20 cellular contexts compared by ENCODE assay signal in the genomic region with DNA sequence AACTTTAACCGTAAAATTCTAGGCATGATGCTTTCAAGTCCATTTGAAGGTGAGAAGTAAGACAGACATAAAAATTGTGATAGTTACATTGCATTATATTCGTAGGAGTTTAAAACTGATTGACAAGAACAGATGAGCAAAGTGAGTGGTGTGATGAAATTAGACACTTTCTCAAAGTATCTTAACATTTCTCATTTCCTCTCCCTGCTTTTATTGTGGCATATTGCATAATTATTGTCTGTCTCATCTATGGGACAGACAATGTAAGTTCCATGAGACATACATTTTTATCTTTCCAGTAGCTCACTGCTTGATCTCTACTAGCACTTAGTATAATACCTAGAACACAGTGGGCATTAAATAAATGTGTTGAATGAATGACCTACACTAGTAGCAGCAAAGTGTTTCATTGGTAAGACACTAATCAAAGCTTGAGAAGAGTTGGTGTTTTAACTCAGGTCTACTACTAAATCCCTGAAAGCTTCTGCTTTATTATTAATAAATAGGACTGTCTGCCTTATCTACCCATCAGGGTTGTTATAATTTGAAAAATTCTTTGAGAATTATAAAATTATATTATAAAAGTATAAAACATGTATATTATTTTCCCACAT. TPM values are rescaled to one million over a fixed set of nuclear protein-coding genes. Genes with fewer than 3 reads are reported as not detected.
DNase-seq lines count a peak whose midpoint lies in the region; ATAC-seq, FAIRE-seq and TF ChIP-seq lines count a peak whose summit lies in the region.
"Had no signal": no experiment of that assay in that cellular context is flagged by ENCODE, and none has a peak within 500 bp of the region (broad histone marks: within the 10 kb centered on the region; RNA-seq: fewer than 3 reads in every experiment).

No MANE protein-coding gene starts in this region.

- H3K36me3 Mint-ChIP-seq in T-cell = peaks cover 25% of the 10 kb centered on the region
- H3K36me3 Mint-ChIP-seq: CD14-positive monocyte, IgD-negative memory B cell had no signal

- H3K27ac ChIP-seq in HepG2 (ENCODE audit: extremely low read length, insufficient read depth, low read length) (no peak overlapping the region), kidney (ENCODE audit: low read depth in 2 of 2, low read length in 2 of 2) (no peak overlapping the region)
- H3K27ac ChIP-seq: RWPE1 had no signal

- H3K27me3 ChIP-seq in HepG2 (ENCODE audit: control insufficient read depth in 1 of 2, insufficient read depth in 2 of 2, low read length in 2 of 2) = no peaks in the 10 kb centered on the region

- H3K9me3 ChIP-seq in HepG2 (ENCODE audit: low read length) (no peaks in the 10 kb centered on the region), kidney (ENCODE audit: control insufficient read depth in 1 of 2, low read length in 2 of 2) (no peaks in the 10 kb centered on the region)

- H3K79me2 ChIP-seq in HepG2 (ENCODE audit: insufficient read depth, low read length) = peaks cover 4% of the 10 kb centered on the region

- no peak for TF ChIP-seq CTCF in HepG2 (CRISPR knock-in tag; IDR thresholded peaks at IDR 0.05)
- TF ChIP-seq CTCF in kidney (IDR thresholded peaks at IDR 0.05; ENCODE audit: borderline replicate concordance, extremely low read depth, insufficient read depth) = no peak

- no peak overlapping the region for H3K4me3 Mint-ChIP-seq in T-cell
- H3K4me3 Mint-ChIP-seq: IgD-negative memory B cell had no signal

- no TSS peak for BruUV-seq in HepG2 (replicated peaks; lab: Mats Ljungman, UMichigan)

- CTCF ChIA-PET in HepG2 (lab: Yijun Ruan, JAX; ENCODE audit: low intra/inter-chr PET ratio, low total read pairs) (no interaction called here), T-cell (lab: Charles Lee) (interaction anchor here in 1 of 2 donors (0.6 kb wide), 2 partner anchors 955 to 1635 kb away, joined by 3 to 7 read pairs; no protein-coding TSS in a partner anchor)

- peaks cover 29 to 82% of the 10 kb centered on the region in 2 experiments for H3K36me3 ChIP-seq in HepG2 (replicated peaks in 1 of 2; ENCODE audit: control insufficient read depth in 1 of 2, insufficient read depth in 2 of 2, low read length in 2 of 2)
- H3K36me3 ChIP-seq in kidney (ENCODE audit: control insufficient read depth in 1 of 2, insufficient read depth in 2 of 2, low read length in 2 of 2) = peaks cover 8 to 24% of the 10 kb centered on the region in 2 donors

- H4K20me1 ChIP-seq in HepG2 (ENCODE audit: insufficient read depth, low read length) = peaks cover 26% of the 10 kb centered on the region

- H2AFZ ChIP-seq in HepG2 (ENCODE audit: low read length) = no peak overlapping the region

- FAIRE-seq in HepG2 (lab: Jason Lieb, UNC) (no peak), kidney (lab: Jason Lieb, UNC) (no peak)

- TF ChIP-seq EP300 in HepG2 (IDR thresholded peaks at IDR 0.05; ENCODE audit: low read depth in 2 of 2, low read length in 2 of 2) = no peak
- no peak for TF ChIP-seq EP300 in HepG2 (CRISPR knock-in tag; IDR thresholded peaks at IDR 0.05; ENCODE audit: borderline replicate concordance)

- ATAC-seq in HepG2 (no peak), SK-N-SH treated with all-trans-retinoic acid at 6 μM for 48 hours (no peak), T-cell (replicated peaks in 1 of 4) (no peak)

- H3K4me1 ChIP-seq in HepG2 (ENCODE audit: insufficient read depth, low read length) = 0 out of 2 replicates have a peak, but pooled peaks cover 14% of the 10 kb centered on the region
- no peaks in the 10 kb centered on the region for H3K4me1 ChIP-seq in kidney (ENCODE audit: control insufficient read depth in 1 of 2, insufficient read depth in 1 of 2, low read depth in 1 of 2, low read length in 2 of 2)

- in situ Hi-C loops in HepG2 (cut with HindIII; ENCODE audit: extremely low pct_ligation_motif_present, low pct_unique_long_range_greater_than_20kb) = no loop called here

- H3K9me3 Mint-ChIP-seq in T-cell = no peaks in the 10 kb centered on the region
- H3K9me3 Mint-ChIP-seq: IgD-negative memory B cell had no signal

- no peaks in the 10 kb centered on the region for H3K27me3 Mint-ChIP-seq in T-cell
- H3K27me3 Mint-ChIP-seq: IgD-negative memory B cell had no signal

- intact Hi-C loops in HepG2 (cut with micrococcal nuclease; ENCODE audit: unreplicated experiment) (no loop called here), kidney (cut with DNase I) (no loop called here)

- WGBS in HepG2 (ENCODE audit: low lambda C conversion rate) = 97% methylated on average over 2 of the region's 2 CpGs

- H3K9ac ChIP-seq in HepG2 (ENCODE audit: insufficient read depth, low read depth, low read length) (no peak overlapping the region), kidney (ENCODE audit: low read length in 2 of 2) (no peak overlapping the region)

- POLR2A ChIA-PET in HepG2 (lab: Yijun Ruan, JAX) (interaction anchor here (0.7 to 2.3 kb wide), 6 partner anchors 8 to 18 kb away, joined by 3 to 8 read pairs (median 3); no protein-coding TSS in a partner anchor), T-cell (lab: Charles Lee) (interaction anchor here in 1 of 2 donors (0.6 kb wide), 1 partner anchor 17 kb away, joined by 4 read pairs; no protein-coding TSS in a partner anchor)

- H3K27ac Mint-ChIP-seq in T-cell = no peak overlapping the region
- H3K27ac Mint-ChIP-seq: IgD-negative memory B cell had no signal

- no peaks in the 10 kb centered on the region for H3K4me1 Mint-ChIP-seq in T-cell
- H3K4me1 Mint-ChIP-seq: IgD-negative memory B cell had no signal

- H3K4me2 ChIP-seq in HepG2 (ENCODE audit: low read depth, low read length) = no peak overlapping the region

- DNase-seq in AML-193 (lab: John Stamatoyannopoulos, UW) (peak; percentile 50 to 51), MV-4-11 (lab: John Stamatoyannopoulos, UW) (peak; percentile 80), SIG-M5 (lab: John Stamatoyannopoulos, UW) (peak; percentile 28), HepG2 (ENCODE audit: low spot score) (no peak), kidney (no peak), GM19240 (ENCODE audit: insufficient read length, low spot score) (no peak), T-cell (no peak)
- DNase-seq: NCI-H1105, NCI-H146, NCI-H2081, NCI-H2171, NCI-H345, NCI-H524, SHP77 treated with DMSO at 0.1 percent for 48 hours had no signal

- no peak for TF ChIP-seq POLR2A in HepG2 (IDR thresholded peaks at IDR 0.05; ENCODE audit: insufficient read depth in 1 of 2, low read depth in 2 of 2, low read length in 2 of 2)

- no peak for TF ChIP-seq RAD21 in HepG2 (CRISPR knock-in tag; IDR thresholded peaks at IDR 0.05)

- H3K4me3 ChIP-seq in HepG2 (replicated peaks in 1 of 3; ENCODE audit: insufficient read depth in 1 of 3, low read depth in 2 of 3, low read length in 3 of 3) = no peak overlapping the region
- H3K4me3 ChIP-seq in kidney (ENCODE audit: low read length in 2 of 2) = no peak overlapping the region

TF ChIP-seq in HepG2, 621 proteins besides CTCF, POLR2A, EP300 and RAD21 (continues in another document):
- TF ChIP-seq RBFOX2 (IDR thresholded peaks at IDR 0.05; ENCODE audit: low read depth, low read length) (peak; percentile 85), POLR2AphosphoS5 (IDR thresholded peaks at IDR 0.05; ENCODE audit: low read depth, low read length) (peak; percentile 34; the same call in 1 of the 2 replicates)

TF ChIP-seq in SK-N-SH treated with all-trans-retinoic acid at 6 μM for 48 hours, 23 proteins besides CTCF, POLR2A, EP300 and RAD21 (continues in another document):
- TF ChIP-seq PPARA (CRISPR knock-in tag; IDR thresholded peaks at IDR 0.05; ENCODE audit: borderline replicate concordance) (no peak), ZNF8 (CRISPR knock-in tag; IDR thresholded peaks at IDR 0.05) (no peak), TCF4 (CRISPR knock-in tag; IDR thresholded peaks at IDR 0.05; ENCODE audit: borderline replicate concordance) (no peak), ZNF565 (CRISPR knock-in tag; conservative IDR thresholded peaks at IDR 0.05; ENCODE audit: low read depth) (no peak), RARB (CRISPR knock-in tag; IDR thresholded peaks at IDR 0.05) (no peak), CSDC2 (CRISPR knock-in tag; IDR thresholded peaks at IDR 0.05) (no peak)
- TF ChIP-seq, protein P1, sequence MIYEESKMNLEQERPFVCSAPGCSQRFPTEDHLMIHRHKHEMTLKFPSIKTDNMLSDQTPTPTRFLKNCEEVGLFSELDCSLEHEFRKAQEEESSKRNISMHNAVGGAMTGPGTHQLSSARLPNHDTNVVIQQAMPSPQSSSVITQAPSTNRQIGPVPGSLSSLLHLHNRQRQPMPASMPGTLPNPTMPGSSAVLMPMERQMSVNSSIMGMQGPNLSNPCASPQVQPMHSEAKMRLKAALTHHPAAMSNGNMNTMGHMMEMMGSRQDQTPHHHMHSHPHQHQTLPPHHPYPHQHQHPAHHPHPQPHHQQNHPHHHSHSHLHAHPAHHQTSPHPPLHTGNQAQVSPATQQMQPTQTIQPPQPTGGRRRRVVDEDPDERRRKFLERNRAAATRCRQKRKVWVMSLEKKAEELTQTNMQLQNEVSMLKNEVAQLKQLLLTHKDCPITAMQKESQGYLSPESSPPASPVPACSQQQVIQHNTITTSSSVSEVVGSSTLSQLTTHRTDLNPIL (CRISPR knock-in tag; IDR thresholded peaks at IDR 0.05; ENCODE audit: low read depth) = no peak

RNA-seq across cellular contexts. Expression of gene A2M, which starts 19.0 kb away (rescaled TPM):
- total RNA-seq in HepG2 (2016; rRNA removed; fragmentation: Illumina TruSeq; extraction: Trizol) = 1,675 and 2,807 TPM in 2 replicates
- 234 and 270 TPM in 2 replicates for total RNA-seq in HepG2 (2016; cell fraction: cytosol; rRNA removed; fragmentation: Illumina TruSeq; extraction: Trizol; ENCODE audit: low read depth)
- total RNA-seq in HepG2 (2016; cell fraction: insoluble cytoplasmic fraction; rRNA removed; fragmentation: Illumina TruSeq; extraction: Trizol) = 1,476 and 2,691 TPM in 2 replicates
- 813 and 957 TPM in 2 replicates for total RNA-seq in HepG2 (2016; cell fraction: membrane; rRNA removed; fragmentation: Illumina TruSeq; extraction: Trizol)
- total RNA-seq in HepG2 (2016; cell fraction: nucleus; rRNA removed; fragmentation: Illumina TruSeq; extraction: Trizol) = 2,507 and 2,973 TPM in 2 replicates
- 6,551 and 8,760 TPM in 2 replicates for polyA plus RNA-seq in HepG2 (2011; rRNA removed)
- polyA plus RNA-seq in HepG2 (2011; cell fraction: cytosol; rRNA removed) = 4,485 and 9,624 TPM in 2 replicates
- polyA plus RNA-seq in HepG2 (2011; cell fraction: nucleus; rRNA removed) = 2,489 and 3,325 TPM in 2 replicates
- 4,336 and 6,335 TPM in 2 replicates for polyA plus RNA-seq in HepG2 (2012)
- 214 and 262 TPM in 2 replicates for polyA plus RNA-seq in HepG2 (2016; cell fraction: cytosol; fragmentation: Illumina TruSeq; extraction: Trizol; ENCODE audit: low read depth)
- 1,149 and 1,250 TPM in 2 replicates for polyA plus RNA-seq in HepG2 (2016; cell fraction: insoluble cytoplasmic fraction; fragmentation: Illumina TruSeq; extraction: Trizol; ENCODE audit: low read depth)
- 465 and 618 TPM in 2 replicates for polyA plus RNA-seq in HepG2 (2016; cell fraction: membrane; fragmentation: Illumina TruSeq; extraction: Trizol; ENCODE audit: low read depth)
- polyA plus RNA-seq in HepG2 (2016; cell fraction: nucleus; fragmentation: Illumina TruSeq; extraction: Trizol; ENCODE audit: insufficient read depth, low read depth) = 2,564 and 2,683 TPM in 2 replicates
- polyA minus RNA-seq in HepG2 (2011; rRNA and poly(A)+ RNA removed; ENCODE audit: low replicate concordance) = 3.9 and 4,519 TPM in 2 replicates
- polyA minus RNA-seq in HepG2 (2011; cell fraction: cytosol; rRNA and poly(A)+ RNA removed) = 3,071 and 7,219 TPM in 2 replicates
- 2,321 and 4,395 TPM in 2 replicates for polyA minus RNA-seq in HepG2 (2011; cell fraction: nucleus; rRNA and poly(A)+ RNA removed)
- total RNA-seq in kidney = 971 TPM
- polyA plus RNA-seq in kidney (ENCODE audit: insufficient read depth, low read depth, low replicate concordance) = 745 TPM
- 1 to 10 TPM in 3 of 5 donors, not detected in 2; 3.9 to 6.5 (median 4.9) TPM for total RNA-seq in T-cell
- total RNA-seq: A172, Daoy had no signal
- polyA plus RNA-seq: IgD-negative memory B cell had no signal

Comparison
In these comparisons a context has a peak if more than half of its experiments do, and no peak if none do; other contexts are left out.
1. DNase-seq: peak in AML-193 (2 of 2), MV-4-11 (single experiment) and SIG-M5 (single experiment); none in HepG2 (single experiment), kidney (single experiment), GM19240 (single experiment) and T-cell (0 of 34).
2. RNA of gene A2M, which starts 19.0 kb away (total RNA-seq): 234 to 2,973 TPM in HepG2 and 971 TPM in kidney (single experiment); 3.9 to 6.5 TPM in T-cell; every median in the first group is over 10 times any median in the second.